ENCODE assay signal across 12 cellular contexts in the genomic region with DNA sequence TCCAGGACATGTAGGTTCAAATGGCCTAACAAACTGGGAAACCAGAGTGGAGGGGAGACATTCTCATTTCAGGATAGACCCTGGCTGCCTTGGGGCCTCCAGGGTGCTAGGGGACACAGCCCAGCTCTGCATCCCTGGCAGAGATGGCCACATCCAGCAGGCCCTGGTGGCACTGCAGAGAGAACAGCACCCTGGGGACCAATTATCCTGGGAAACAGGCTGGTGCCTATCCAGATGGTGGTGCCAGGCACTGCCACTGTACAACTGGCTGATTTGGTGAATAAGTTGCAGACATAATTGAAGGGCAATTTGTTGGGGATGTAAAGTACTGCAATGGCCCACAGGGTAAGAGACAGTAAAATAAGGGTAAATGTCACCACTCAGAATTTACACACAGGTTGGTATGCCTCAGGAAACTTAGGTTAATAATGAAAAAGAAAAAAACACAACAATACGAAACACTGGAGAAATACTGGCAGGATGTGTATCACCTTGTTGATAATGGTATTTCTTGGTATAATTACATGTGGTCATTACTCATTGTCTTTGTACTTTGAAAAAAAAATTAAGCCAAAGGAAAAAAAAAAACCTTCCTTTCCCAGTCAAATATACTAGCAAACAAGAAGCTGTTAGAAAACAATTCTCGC. TPM values are rescaled to one million over a fixed set of nuclear protein-coding genes. Genes with fewer than 3 reads are reported as not detected.
DNase-seq lines count a peak whose midpoint lies in the region; ATAC-seq and TF ChIP-seq lines count a peak whose summit lies in the region.
"Had no signal": no experiment of that assay in that cellular context is flagged by ENCODE, and none has a peak within 500 bp of the region (broad histone marks: within the 10 kb centered on the region; RNA-seq: fewer than 3 reads in every experiment).

No MANE protein-coding gene starts in this region.

- peak overlapping the region; percentile 76 for H3K27ac Mint-ChIP-seq in activated CD4-positive, alpha-beta T cell treated with anti-CD3 and anti-CD28 coated beads, Interleukin-2, amount 10 ng/mL, durations not matched to agents 7 days and 5 days
- H3K27ac Mint-ChIP-seq: nephron progenitor cell had no signal

- H3K4me3 Mint-ChIP-seq in activated CD4-positive, alpha-beta T cell treated with anti-CD3 and anti-CD28 coated beads, Interleukin-2, amount 10 ng/mL, durations not matched to agents 7 days and 5 days: peak overlapping the region; percentile 68
- H3K4me3 Mint-ChIP-seq: nephron progenitor cell had no signal

- no peak for TF ChIP-seq EP300 in sigmoid colon (IDR thresholded peaks at IDR 0.05)

- H3K4me1 ChIP-seq in sigmoid colon (peaks cover 0 to 12% (median 8%) of the 10 kb centered on the region in 4 donors), HAP-1 (no peaks in the 10 kb centered on the region; the same call in 1 of the 2 replicates)

- H3K4me3 ChIP-seq in sigmoid colon (no peak overlapping the region), HAP-1 (no peak overlapping the region)

- no peak for TF ChIP-seq CTCF in sigmoid colon (IDR thresholded peaks at IDR 0.05)

- H3K9me3 ChIP-seq in sigmoid colon: no peaks in the 10 kb centered on the region
- no peaks in the 10 kb centered on the region for H3K9me3 ChIP-seq in HAP-1

- no peak for TF ChIP-seq POLR2A in sigmoid colon (IDR thresholded peaks at IDR 0.05)

- in situ Hi-C loops in HAP-1 (cut with MboI; ENCODE audit: low sequenced_read_pairs): no loop called here

- no peak for ATAC-seq in HG03196 (IDR thresholded peaks at IDR 0.05; ENCODE audit: unreplicated experiment)

- no peak for DNase-seq in activated CD4-positive, alpha-beta T cell treated with anti-CD3 and anti-CD28 coated beads, Interleukin-2, amount 10 ng/mL, durations not matched to agents 7 days and 5 days
- DNase-seq in activated CD4-positive, alpha-beta T cell treated with anti-CD3 and anti-CD28 coated beads for 1 hour: no peak
- DNase-seq in NCI-H2171 (lab: John Stamatoyannopoulos, UW) (peak; percentile 87), sigmoid colon (peak; percentile 41), hepatic stellate cell (ENCODE audit: low spot score) (no peak), HAP-1 (ENCODE audit: low spot score in 2 of 2) (no peak)
- DNase-seq: KBM-7, NCI-H510A treated with DMSO at 0.1 percent for 48 hours, nephron progenitor cell had no signal

- peaks cover 2% of the 10 kb centered on the region for H3K27me3 Mint-ChIP-seq in activated CD4-positive, alpha-beta T cell treated with anti-CD3 and anti-CD28 coated beads, Interleukin-2, amount 10 ng/mL, durations not matched to agents 7 days and 5 days

- CTCF ChIA-PET in activated CD4-positive, alpha-beta T cell treated with anti-CD3 and anti-CD28 coated beads, Interleukin-2, amount 10 ng/mL, durations not matched to agents 7 days and 5 days (lab: Charles Lee): interaction anchor here (0.6 to 4.0 kb wide), 8 partner anchors 11 to 133 kb away, joined by 3 to 39 read pairs (median 4); no protein-coding TSS in a partner anchor

- WGBS in sigmoid colon, 2 donors: 86 to 89% methylated on average over 2 of the region's 2 CpGs

- H3K27me3 ChIP-seq in sigmoid colon: no peaks in the 10 kb centered on the region
- H3K27me3 ChIP-seq in HAP-1 (ENCODE audit: low read depth): no peaks in the 10 kb centered on the region

- POLR2A ChIA-PET in activated CD4-positive, alpha-beta T cell treated with anti-CD3 and anti-CD28 coated beads, Interleukin-2, amount 10 ng/mL, durations not matched to agents 7 days and 5 days (lab: Charles Lee): no interaction called here

- no peaks in the 10 kb centered on the region for H3K9me3 Mint-ChIP-seq in activated CD4-positive, alpha-beta T cell treated with anti-CD3 and anti-CD28 coated beads, Interleukin-2, amount 10 ng/mL, durations not matched to agents 7 days and 5 days
- H3K9me3 Mint-ChIP-seq: nephron progenitor cell had no signal

- peak overlapping the region; percentile 56 for H3K27ac ChIP-seq in cingulate gyrus (ENCODE audit: low read depth, low read length)
- H3K27ac ChIP-seq in sigmoid colon: peak overlapping the region in 1 of 4 donors; percentile 50

- peaks cover 23% of the 10 kb centered on the region for H3K4me1 Mint-ChIP-seq in activated CD4-positive, alpha-beta T cell treated with anti-CD3 and anti-CD28 coated beads, Interleukin-2, amount 10 ng/mL, durations not matched to agents 7 days and 5 days
- H3K4me1 Mint-ChIP-seq: nephron progenitor cell had no signal

- H3K36me3 ChIP-seq in sigmoid colon (no peaks in the 10 kb centered on the region), HAP-1 (replicated peaks) (no peaks in the 10 kb centered on the region)

- intact Hi-C loops in sigmoid colon (cut with DNase I): no loop called here

- H3K36me3 Mint-ChIP-seq in activated CD4-positive, alpha-beta T cell treated with anti-CD3 and anti-CD28 coated beads, Interleukin-2, amount 10 ng/mL, durations not matched to agents 7 days and 5 days (ENCODE audit: low read depth): no peaks in the 10 kb centered on the region

RNA-seq across cellular contexts. Expression of a gene that starts 12.8 kb away (rescaled TPM):
- not detected for total RNA-seq in activated CD4-positive, alpha-beta T cell treated with anti-CD3 and anti-CD28 coated beads, Interleukin-2, amount 10 ng/mL, durations not matched to agents 7 days and 5 days
- total RNA-seq in sigmoid colon: not detected
- 10 to 100 TPM in 1 of 3 donors, under 1 TPM in 1, not detected in 1; 0.57 to 23.4 TPM for polyA plus RNA-seq in sigmoid colon
- polyA plus RNA-seq: BJ had no signal

RNA-seq across cellular contexts. Expression of a gene that starts 13.3 kb away (rescaled TPM):
- 10 to 100 TPM; 72.9 to 75.5 TPM for total RNA-seq in activated CD4-positive, alpha-beta T cell treated with anti-CD3 and anti-CD28 coated beads, Interleukin-2, amount 10 ng/mL, durations not matched to agents 7 days and 5 days
- 1 to 10 TPM in 1 of 4 donors, not detected in 3; 1.6 TPM for total RNA-seq in sigmoid colon
- 10 to 100 TPM in 1 of 3 donors, 1 to 10 TPM in 2; 2.4 to 13.9 (median 4.2) TPM for polyA plus RNA-seq in sigmoid colon
- polyA plus RNA-seq: BJ had no signal

Comparison
In these comparisons a context has a peak if more than half of its experiments do, and no peak if none do; other contexts are left out.
1. DNase-seq: peak in NCI-H2171 (single experiment) and sigmoid colon (single experiment); none in activated CD4-positive, alpha-beta T cell treated with anti-CD3 and anti-CD28 coated beads, Interleukin-2, amount 10 ng/mL, durations not matched to agents 7 days and 5 days (single experiment), activated CD4-positive, alpha-beta T cell treated with anti-CD3 and anti-CD28 coated beads for 1 hour (single experiment), hepatic stellate cell (single experiment) and HAP-1 (0 of 2).
2. RNA of a gene that starts 13.3 kb away (total RNA-seq): 72.9 to 75.5 TPM in activated CD4-positive, alpha-beta T cell treated with anti-CD3 and anti-CD28 coated beads, Interleukin-2, amount 10 ng/mL, durations not matched to agents 7 days and 5 days; 1.6 TPM in sigmoid colon; every median in the first group is over 10 times any median in the second.